Comparison of ENCODE assay signal across 8 cellular contexts in the genomic region with DNA sequence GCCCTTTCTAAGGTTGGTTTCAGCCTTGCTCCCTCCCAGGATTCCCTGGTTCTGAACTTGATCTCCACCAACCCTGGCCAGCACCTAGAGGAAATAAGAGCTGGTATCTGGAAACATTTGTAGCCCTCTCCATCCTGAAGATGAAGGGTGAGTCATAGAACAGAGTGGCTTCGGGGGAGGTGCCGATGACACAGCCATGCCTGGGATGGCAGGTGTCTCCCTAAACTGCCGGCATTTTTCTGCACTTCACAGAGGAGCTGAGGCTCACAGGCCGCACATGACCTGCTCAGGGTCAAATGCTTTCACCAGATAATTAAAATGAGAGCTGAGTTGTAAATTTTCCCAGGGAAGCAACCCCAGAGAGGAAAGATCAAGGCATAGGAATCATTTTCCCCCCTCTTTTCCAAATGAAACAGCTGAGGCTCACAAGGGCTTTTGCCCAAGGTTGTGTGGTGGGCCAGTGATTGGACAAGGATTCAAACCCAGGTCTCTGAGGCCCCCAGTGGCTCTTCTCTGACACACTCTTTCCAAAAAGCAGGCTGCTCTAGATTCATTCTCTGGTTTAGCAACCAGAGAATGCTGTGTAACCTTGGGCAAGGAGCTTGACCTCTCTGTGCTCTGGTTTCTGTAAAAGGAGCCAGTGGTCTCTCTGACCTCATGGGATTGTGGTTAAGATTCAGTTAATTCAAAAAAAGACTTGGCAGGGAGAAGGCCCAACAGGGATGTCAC. TPM values are rescaled to one million over a fixed set of nuclear protein-coding genes. Genes with fewer than 3 reads are reported as not detected.
DNase-seq lines count a peak whose midpoint lies in the region; ATAC-seq and FAIRE-seq lines count a peak whose summit lies in the region.

No MANE protein-coding gene starts in this region.

- H3K9me3 ChIP-seq in BLaER1 (no peaks in the 10 kb centered on the region), small intestine (ENCODE audit: control insufficient read depth, low read depth) (no peaks in the 10 kb centered on the region)

- H3K27ac Mint-ChIP-seq in IgD-negative memory B cell = peak overlapping the region; percentile 9 to 64 (median 59)
- H3K27ac Mint-ChIP-seq in activated CD8-positive, alpha-beta T cell treated with anti-CD3 and anti-CD28 coated beads, Interleukin-2, amount 10 ng/mL, durations not matched to agents 7 days and 5 days = peak overlapping the region; percentile 86

- WGBS in small intestine, 3 donors = 35 to 81% (median 74%) methylated on average over 4 of the region's 4 CpGs

- peaks cover 2% of the 10 kb centered on the region for H3K36me3 Mint-ChIP-seq in IgD-negative memory B cell
- peaks cover 5% of the 10 kb centered on the region for H3K36me3 Mint-ChIP-seq in activated CD8-positive, alpha-beta T cell treated with anti-CD3 and anti-CD28 coated beads, Interleukin-2, amount 10 ng/mL, durations not matched to agents 7 days and 5 days (ENCODE audit: low read depth)

- H3K36me3 ChIP-seq in BLaER1 (peaks cover 48% of the 10 kb centered on the region), small intestine (ENCODE audit: control insufficient read depth in 2 of 2, insufficient read depth in 2 of 2, low read length in 2 of 2) (no peaks in the 10 kb centered on the region)

- H3K4me3 Mint-ChIP-seq in IgD-negative memory B cell = peak overlapping the region; percentile 33 to 89 (median 82)
- peak overlapping the region; percentile 79 for H3K4me3 Mint-ChIP-seq in activated CD8-positive, alpha-beta T cell treated with anti-CD3 and anti-CD28 coated beads, Interleukin-2, amount 10 ng/mL, durations not matched to agents 7 days and 5 days

- no peak for FAIRE-seq in small intestine (lab: Jason Lieb, UNC)

- ATAC-seq in activated CD8-positive, alpha-beta T cell treated with anti-CD3 and anti-CD28 coated beads, Interleukin-2, amount 10 ng/mL, durations not matched to agents 7 days and 5 days = no peak
- ATAC-seq in esophagus mucosa (no peak), GM19324 (IDR thresholded peaks at IDR 0.05; ENCODE audit: low FRiP score, unreplicated experiment) (no peak)

- H3K27me3 Mint-ChIP-seq in IgD-negative memory B cell = no peaks in the 10 kb centered on the region
- no peaks in the 10 kb centered on the region for H3K27me3 Mint-ChIP-seq in activated CD8-positive, alpha-beta T cell treated with anti-CD3 and anti-CD28 coated beads, Interleukin-2, amount 10 ng/mL, durations not matched to agents 7 days and 5 days (ENCODE audit: low read depth)

- CTCF ChIA-PET in activated CD8-positive, alpha-beta T cell treated with anti-CD3 and anti-CD28 coated beads, Interleukin-2, amount 10 ng/mL, durations not matched to agents 7 days and 5 days (lab: Charles Lee) = interaction anchor here (0.7 to 1.9 kb wide), 8 partner anchors 8 to 114 kb away, joined by 3 to 8 read pairs (median 4); no protein-coding TSS in a partner anchor

- H3K27me3 ChIP-seq in BLaER1 = no peaks in the 10 kb centered on the region
- no peaks in the 10 kb centered on the region for H3K27me3 ChIP-seq in small intestine (ENCODE audit: control insufficient read depth in 2 of 2, insufficient read depth in 2 of 2, low read length in 2 of 2)

- H3K27ac ChIP-seq in BLaER1 = peak overlapping the region; percentile 36; the same call in 1 of the 2 replicates
- H3K27ac ChIP-seq in small intestine (ENCODE audit: low read depth in 1 of 2, low read length in 1 of 2) = peak overlapping the region; percentile 59 to 74

- H3K4me1 ChIP-seq in BLaER1 (peaks cover 45% of the 10 kb centered on the region), small intestine (ENCODE audit: control insufficient read depth in 2 of 2, insufficient read depth in 1 of 2, low read depth in 1 of 2, low read length in 1 of 2) (peaks cover 0 to 3% of the 10 kb centered on the region in 2 donors)

- H3K4me1 Mint-ChIP-seq in IgD-negative memory B cell = peaks cover 6 to 18% (median 17%) of the 10 kb centered on the region in 3 donors
- peaks cover 28% of the 10 kb centered on the region for H3K4me1 Mint-ChIP-seq in activated CD8-positive, alpha-beta T cell treated with anti-CD3 and anti-CD28 coated beads, Interleukin-2, amount 10 ng/mL, durations not matched to agents 7 days and 5 days (ENCODE audit: low read depth)

- H3K9ac ChIP-seq in BLaER1 = peak overlapping the region; percentile 71

- H4K20me1 ChIP-seq in BLaER1 = no peaks in the 10 kb centered on the region

- no peak for DNase-seq in activated CD8-positive, alpha-beta T cell treated with anti-CD3 and anti-CD28 coated beads, Interleukin-2, amount 10 ng/mL, durations not matched to agents 7 days and 5 days
- no peak for DNase-seq in small intestine
- DNase-seq in SKM-1 treated with dmso at 0.1 percent for 144 hours (lab: John Stamatoyannopoulos, UW; ENCODE audit: unreplicated experiment) = no peak

- H3K4me3 ChIP-seq in BLaER1 = peak overlapping the region; percentile 81
- H3K4me3 ChIP-seq in iPS-11a (ENCODE audit: low read depth, low read length) = peak overlapping the region; percentile 14
- peak overlapping the region in 1 of 2 donors; percentile 48 for H3K4me3 ChIP-seq in small intestine (ENCODE audit: low read depth in 1 of 2, low read length in 2 of 2)

- peak overlapping the region; percentile 89 for H3K4me2 ChIP-seq in BLaER1

- no peaks in the 10 kb centered on the region for H3K9me3 Mint-ChIP-seq in IgD-negative memory B cell
- H3K9me3 Mint-ChIP-seq in activated CD8-positive, alpha-beta T cell treated with anti-CD3 and anti-CD28 coated beads, Interleukin-2, amount 10 ng/mL, durations not matched to agents 7 days and 5 days (ENCODE audit: insufficient read depth) = no peaks in the 10 kb centered on the region

- POLR2A ChIA-PET in activated CD8-positive, alpha-beta T cell treated with anti-CD3 and anti-CD28 coated beads, Interleukin-2, amount 10 ng/mL, durations not matched to agents 7 days and 5 days (lab: Charles Lee) = interaction anchor here (0.5 kb wide), 1 partner anchor 14 kb away, joined by 3 read pairs; no protein-coding TSS in a partner anchor

RNA-seq across cellular contexts. Expression of gene SLC25A42, which starts 1.2 kb away (rescaled TPM):
- 35.9 TPM for polyA plus RNA-seq in IgD-negative memory B cell
- total RNA-seq in activated CD8-positive, alpha-beta T cell treated with anti-CD3 and anti-CD28 coated beads, Interleukin-2, amount 10 ng/mL, durations not matched to agents 7 days and 5 days = 10 to 100 TPM; 20.1 to 20.2 TPM
- 1 to 10 TPM; 5.6 to 10.0 (median 8.7) TPM for polyA plus RNA-seq in small intestine
- 2.5 TPM for total RNA-seq in esophagus mucosa

RNA-seq across cellular contexts. Expression of gene ARMC6, which starts 29.2 kb away (rescaled TPM):
- polyA plus RNA-seq in IgD-negative memory B cell (27.9 TPM), small intestine (10 to 100 TPM; 17.4 to 25.1 (median 24.7) TPM)
- total RNA-seq in activated CD8-positive, alpha-beta T cell treated with anti-CD3 and anti-CD28 coated beads, Interleukin-2, amount 10 ng/mL, durations not matched to agents 7 days and 5 days = 10 to 100 TPM; 33.4 to 35.4 TPM
- total RNA-seq in esophagus mucosa = 19.8 TPM

RNA-seq across cellular contexts. Expression of gene SUGP2, which starts 29.3 kb away (rescaled TPM):
- polyA plus RNA-seq in IgD-negative memory B cell = 11.8 TPM
- total RNA-seq in activated CD8-positive, alpha-beta T cell treated with anti-CD3 and anti-CD28 coated beads, Interleukin-2, amount 10 ng/mL, durations not matched to agents 7 days and 5 days = 100 to 1,000 TPM; 123 to 124 TPM
- polyA plus RNA-seq in small intestine = 10 to 100 TPM; 23.0 to 38.2 (median 28.6) TPM
- total RNA-seq in esophagus mucosa = 26.1 TPM
